10 cellular contexts compared by ENCODE assay signal in the genomic region with DNA sequence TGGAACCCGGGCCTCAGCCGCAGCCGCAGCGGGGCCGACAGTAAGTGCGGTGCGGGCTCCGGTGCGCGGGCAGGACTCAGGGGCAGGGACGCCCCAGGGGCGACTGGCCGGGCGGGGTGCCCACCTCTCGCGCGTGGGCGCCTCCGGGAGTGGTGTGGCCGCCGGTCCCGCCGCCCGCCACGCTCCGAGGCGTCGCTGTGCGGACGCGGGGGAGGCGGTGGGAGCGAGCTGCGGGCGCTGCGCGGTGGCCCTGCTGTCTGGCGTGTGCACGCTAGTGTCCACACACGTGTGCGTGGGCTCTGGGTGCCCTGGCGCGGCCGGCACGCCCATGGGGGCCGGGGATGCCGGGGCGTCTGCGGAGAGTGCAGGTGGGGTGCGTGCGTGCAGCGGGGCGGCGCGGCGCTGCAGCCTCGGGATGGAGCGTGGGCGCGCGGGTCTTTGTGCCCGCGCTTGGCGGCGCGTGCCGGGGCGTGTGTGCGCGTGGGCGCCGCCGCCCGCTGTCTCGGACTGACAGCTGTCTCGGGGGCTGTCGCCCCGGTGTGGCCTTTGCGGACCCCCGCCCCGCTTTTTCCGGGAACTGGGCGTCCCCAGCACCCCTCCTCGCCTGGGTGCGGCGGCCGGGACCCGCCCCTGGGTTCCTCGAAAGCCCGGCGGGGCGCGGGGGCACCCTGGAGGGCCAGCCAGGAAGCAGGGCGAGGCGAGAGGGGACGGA. TPM values are rescaled to one million over a fixed set of nuclear protein-coding genes. Genes with fewer than 3 reads are reported as not detected.
DNase-seq lines count a peak whose midpoint lies in the region; ATAC-seq and TF ChIP-seq lines count a peak whose summit lies in the region.
"Had no signal": no experiment of that assay in that cellular context is flagged by ENCODE, and none has a peak within 500 bp of the region (broad histone marks: within the 10 kb centered on the region; RNA-seq: fewer than 3 reads in every experiment).

No MANE protein-coding gene starts in this region.

- peak; percentile 72 for DNase-seq in activated CD4-positive, alpha-beta T cell treated with anti-CD3 and anti-CD28 coated beads, Interleukin-2, amount 10 ng/mL, durations not matched to agents 24 days and 14 days
- DNase-seq in activated CD4-positive, alpha-beta T cell treated with anti-CD3 and anti-CD28 coated beads for 36 hours = no peak
- DNase-seq in left lobe of liver (ENCODE audit: low spot score) (no peak), stomach (no peak), NOMO-1 treated with dmso at 0.1 percent for 144 hours (lab: John Stamatoyannopoulos, UW; ENCODE audit: unreplicated experiment) (no peak)

- CTCF ChIA-PET in activated CD4-positive, alpha-beta T cell treated with anti-CD3 and anti-CD28 coated beads for 36 hours (lab: Charles Lee) = interaction anchor here (0.6 to 3.0 kb wide), 4 partner anchors 9 to 87 kb away, joined by 3 to 13 read pairs (median 6); no protein-coding TSS in a partner anchor

- H3K27me3 Mint-ChIP-seq in activated CD4-positive, alpha-beta T cell treated with anti-CD3 and anti-CD28 coated beads, Interleukin-2, amount 10 ng/mL, durations not matched to agents 24 days and 14 days = peaks cover 52% of the 10 kb centered on the region
- H3K27me3 Mint-ChIP-seq in activated CD4-positive, alpha-beta T cell treated with anti-CD3 and anti-CD28 coated beads for 36 hours = peaks cover 42% of the 10 kb centered on the region
- peaks cover 71% of the 10 kb centered on the region for H3K27me3 Mint-ChIP-seq in brain

- H3K4me1 ChIP-seq in stomach = peaks cover 17 to 29% (median 20%) of the 10 kb centered on the region in 4 donors

- TF ChIP-seq CTCF in brain (conservative IDR thresholded peaks at IDR 0.05) = no peak
- TF ChIP-seq CTCF in stomach (IDR thresholded peaks at IDR 0.05) = no peak

- no peak for TF ChIP-seq EP300 in stomach (IDR thresholded peaks at IDR 0.05)

- no peak for TF ChIP-seq POLR2A in stomach (IDR thresholded peaks at IDR 0.05)

- H3K36me3 ChIP-seq in stomach = peaks cover 0 to 7% (median 0%) of the 10 kb centered on the region in 4 donors

- 1 to 2% (median 1%) methylated on average over 36 to 96 of the region's 96 CpGs for WGBS in stomach, 5 donors

- H3K27ac ChIP-seq in stomach = no peak overlapping the region

- H3K9me3 Mint-ChIP-seq in activated CD4-positive, alpha-beta T cell treated with anti-CD3 and anti-CD28 coated beads, Interleukin-2, amount 10 ng/mL, durations not matched to agents 24 days and 14 days = no peaks in the 10 kb centered on the region
- no peaks in the 10 kb centered on the region for H3K9me3 Mint-ChIP-seq in activated CD4-positive, alpha-beta T cell treated with anti-CD3 and anti-CD28 coated beads for 36 hours (ENCODE audit: low read depth)
- H3K9me3 Mint-ChIP-seq in brain = peaks cover 0 to 3% (median 0%) of the 10 kb centered on the region in 5 experiments

- no peak for ATAC-seq in activated CD4-positive, alpha-beta T cell treated with anti-CD3 and anti-CD28 coated beads for 36 hours
- ATAC-seq in left lobe of liver (peak; percentile 12), GM21825 (IDR thresholded peaks at IDR 0.05; ENCODE audit: unreplicated experiment) (no peak), HG02623 (IDR thresholded peaks at IDR 0.05; ENCODE audit: unreplicated experiment) (no peak)

- H3K36me3 Mint-ChIP-seq in activated CD4-positive, alpha-beta T cell treated with anti-CD3 and anti-CD28 coated beads, Interleukin-2, amount 10 ng/mL, durations not matched to agents 24 days and 14 days (ENCODE audit: low read depth) = peaks cover 8% of the 10 kb centered on the region
- no peaks in the 10 kb centered on the region for H3K36me3 Mint-ChIP-seq in activated CD4-positive, alpha-beta T cell treated with anti-CD3 and anti-CD28 coated beads for 36 hours (ENCODE audit: low read depth)
- H3K36me3 Mint-ChIP-seq in brain = peaks cover 5% of the 10 kb centered on the region

- no peaks in the 10 kb centered on the region for H3K9me3 ChIP-seq in stomach

- H3K27ac Mint-ChIP-seq in activated CD4-positive, alpha-beta T cell treated with anti-CD3 and anti-CD28 coated beads, Interleukin-2, amount 10 ng/mL, durations not matched to agents 24 days and 14 days = no peak overlapping the region
- H3K27ac Mint-ChIP-seq in activated CD4-positive, alpha-beta T cell treated with anti-CD3 and anti-CD28 coated beads for 36 hours = no peak overlapping the region
- no peak overlapping the region for H3K27ac Mint-ChIP-seq in brain

- H3K27me3 ChIP-seq in stomach = peaks cover 28 to 80% (median 46%) of the 10 kb centered on the region in 3 donors

- POLR2A ChIA-PET in activated CD4-positive, alpha-beta T cell treated with anti-CD3 and anti-CD28 coated beads for 36 hours (lab: Charles Lee) = no interaction called here

- H3K4me1 Mint-ChIP-seq in activated CD4-positive, alpha-beta T cell treated with anti-CD3 and anti-CD28 coated beads, Interleukin-2, amount 10 ng/mL, durations not matched to agents 24 days and 14 days = peaks cover 7% of the 10 kb centered on the region
- peaks cover 3% of the 10 kb centered on the region for H3K4me1 Mint-ChIP-seq in activated CD4-positive, alpha-beta T cell treated with anti-CD3 and anti-CD28 coated beads for 36 hours
- peaks cover 31% of the 10 kb centered on the region for H3K4me1 Mint-ChIP-seq in brain

- no peak overlapping the region for H3K4me3 Mint-ChIP-seq in activated CD4-positive, alpha-beta T cell treated with anti-CD3 and anti-CD28 coated beads, Interleukin-2, amount 10 ng/mL, durations not matched to agents 24 days and 14 days
- H3K4me3 Mint-ChIP-seq in activated CD4-positive, alpha-beta T cell treated with anti-CD3 and anti-CD28 coated beads for 36 hours = no peak overlapping the region
- H3K4me3 Mint-ChIP-seq in brain = peak overlapping the region in 3 of 5 experiments; percentile 77 to 84 (median 81)

- intact Hi-C loops in activated CD4-positive, alpha-beta T cell treated with anti-CD3 and anti-CD28 coated beads, Interleukin-2, amount 10 ng/mL, durations not matched to agents 24 days and 14 days (cut with micrococcal nuclease) = loop anchor here (1.0 kb wide), 1 partner anchor 8 kb away; a partner anchor contains a TSS
- intact Hi-C loops in activated CD4-positive, alpha-beta T cell treated with anti-CD3 and anti-CD28 coated beads for 36 hours (cut with DNase I, micrococcal nuclease) = no loop called here
- intact Hi-C loops in stomach (cut with DNase I; ENCODE audit: low total_unique reads) = loop anchor here (10.0 kb wide), 1 partner anchor 87 kb away; a partner anchor contains a TSS

- H3K4me3 ChIP-seq in stomach = peak overlapping the region; percentile 33 to 49 (median 41)

RNA-seq across cellular contexts. Expression of a gene that starts 0.8 kb away (rescaled TPM):
- 0.23 and 0.24 TPM in 2 replicates for total RNA-seq in activated CD4-positive, alpha-beta T cell treated with anti-CD3 and anti-CD28 coated beads, Interleukin-2, amount 10 ng/mL, durations not matched to agents 24 days and 14 days
- not detected for total RNA-seq in activated CD4-positive, alpha-beta T cell treated with anti-CD3 and anti-CD28 coated beads for 36 hours
- 3.4 TPM for polyA plus RNA-seq in brain (ENCODE audit: insufficient read depth, low read depth, low replicate concordance)
- not detected for total RNA-seq in left lobe of liver
- total RNA-seq in stomach = not detected
- polyA plus RNA-seq in stomach = not detected
- total RNA-seq: kidney, SK-MEL-5 had no signal

RNA-seq across cellular contexts. Expression of a gene that starts 6.3 kb away (rescaled TPM):
- 45.6 and 47.6 TPM in 2 replicates for total RNA-seq in activated CD4-positive, alpha-beta T cell treated with anti-CD3 and anti-CD28 coated beads, Interleukin-2, amount 10 ng/mL, durations not matched to agents 24 days and 14 days
- total RNA-seq in activated CD4-positive, alpha-beta T cell treated with anti-CD3 and anti-CD28 coated beads for 36 hours = 10 to 100 TPM; 23.6 to 27.2 TPM
- 99.1 TPM for polyA plus RNA-seq in brain (ENCODE audit: insufficient read depth, low read depth, low replicate concordance)
- total RNA-seq in left lobe of liver = 26.8 TPM
- total RNA-seq in stomach = 10 to 100 TPM in 2 of 5 donors, 1 to 10 TPM in 3; 2.9 to 58.8 (median 8.5) TPM
- polyA plus RNA-seq in stomach = 10 to 100 TPM; 18.8 to 23.4 (median 21.2) TPM

RNA-seq across cellular contexts. Expression of a gene that starts 7.4 kb away (rescaled TPM):
- 34.0 and 35.5 TPM in 2 replicates for total RNA-seq in activated CD4-positive, alpha-beta T cell treated with anti-CD3 and anti-CD28 coated beads, Interleukin-2, amount 10 ng/mL, durations not matched to agents 24 days and 14 days
- 10 to 100 TPM; 21.3 to 22.9 TPM for total RNA-seq in activated CD4-positive, alpha-beta T cell treated with anti-CD3 and anti-CD28 coated beads for 36 hours
- polyA plus RNA-seq in brain (ENCODE audit: insufficient read depth, low read depth, low replicate concordance) (196 TPM), stomach (100 to 1,000 TPM; 114 to 207 (median 137) TPM)
- total RNA-seq in left lobe of liver (36.0 TPM), stomach (100 to 1,000 TPM in 1 of 5 donors, 10 to 100 TPM in 4; 40.4 to 343 (median 70.1) TPM)

RNA-seq across cellular contexts. Expression of a gene that starts 8.3 kb away (rescaled TPM):
- not detected in 2 replicates for total RNA-seq in activated CD4-positive, alpha-beta T cell treated with anti-CD3 and anti-CD28 coated beads, Interleukin-2, amount 10 ng/mL, durations not matched to agents 24 days and 14 days
- total RNA-seq in activated CD4-positive, alpha-beta T cell treated with anti-CD3 and anti-CD28 coated beads for 36 hours = under 1 TPM in 1 of 2 experiments, not detected in 1; 0.39 TPM
- polyA plus RNA-seq in brain (ENCODE audit: insufficient read depth, low read depth, low replicate concordance) (not detected), stomach (1 to 10 TPM in 2 of 3 donors, under 1 TPM in 1; 0.18 to 5.2 (median 1.7) TPM)
- total RNA-seq in left lobe of liver (not detected), stomach (10 to 100 TPM in 1 of 5 donors, not detected in 4; 11.3 TPM)
- total RNA-seq: kidney had no signal

RNA-seq across cellular contexts. Expression of a gene that starts 13.4 kb away (rescaled TPM):
- 59.6 and 60.6 TPM in 2 replicates for total RNA-seq in activated CD4-positive, alpha-beta T cell treated with anti-CD3 and anti-CD28 coated beads, Interleukin-2, amount 10 ng/mL, durations not matched to agents 24 days and 14 days
- total RNA-seq in activated CD4-positive, alpha-beta T cell treated with anti-CD3 and anti-CD28 coated beads for 36 hours = 10 to 100 TPM; 19.0 to 29.6 TPM
- 33.1 TPM for polyA plus RNA-seq in brain (ENCODE audit: insufficient read depth, low read depth, low replicate concordance)
- total RNA-seq in left lobe of liver = 53.6 TPM
- 100 to 1,000 TPM in 3 of 5 donors, 10 to 100 TPM in 2; 45.5 to 685 (median 142) TPM for total RNA-seq in stomach
- 10 to 100 TPM; 63.5 to 86.6 (median 82.5) TPM for polyA plus RNA-seq in stomach

Comparison
In these comparisons a context has a peak if more than half of its experiments do, and no peak if none do; other contexts are left out.
1. intact Hi-C loops: an anchor here in activated CD4-positive, alpha-beta T cell treated with anti-CD3 and anti-CD28 coated beads, Interleukin-2, amount 10 ng/mL, durations not matched to agents 24 days and 14 days (1.0 kb wide) and stomach (10.0 kb wide); none called in activated CD4-positive, alpha-beta T cell treated with anti-CD3 and anti-CD28 coated beads for 36 hours.
2. H3K4me3 Mint-ChIP-seq: peak in brain (3 of 5); none in activated CD4-positive, alpha-beta T cell treated with anti-CD3 and anti-CD28 coated beads, Interleukin-2, amount 10 ng/mL, durations not matched to agents 24 days and 14 days (single experiment) and activated CD4-positive, alpha-beta T cell treated with anti-CD3 and anti-CD28 coated beads for 36 hours (single experiment).